In genomic region chr4:3174371-3175338, GRCh38 we compare ENCODE assay signal across 23 cellular contexts.
A peak's percentile ranks its signal among the peaks of the same experiment; 100 is the strongest.
DNase-seq lines count a peak whose midpoint lies in the region; ATAC-seq, FAIRE-seq and TF ChIP-seq lines count a peak whose summit lies in the region.
"Had no signal": no experiment of that assay in that cellular context is flagged by ENCODE, and none has a peak within 500 bp of the region (broad histone marks: within the 10 kb centered on the region; RNA-seq: fewer than 3 reads in every experiment).

No MANE protein-coding gene starts in this region.

- H4K20me1 ChIP-seq in K562 (replicated peaks; ENCODE audit: control insufficient read depth, insufficient read depth, low read length): no peaks in the 10 kb centered on the region

- peak overlapping the region; percentile 28 for H3K4me3 Mint-ChIP-seq in natural killer cell treated with Interleukin-12 subunit alpha and Interleukin-12 subunit beta and Interleukin-15 and Interleukin-18, amount 100 ng/mL, for 72 hours
- no peak overlapping the region for H3K4me3 Mint-ChIP-seq in endothelial cell (ENCODE audit: unreplicated experiment)
- H3K4me3 Mint-ChIP-seq: activated CD8-positive, alpha-beta T cell treated with anti-CD3 and anti-CD28 coated beads, Interleukin-2, amount 10 ng/mL, durations not matched to agents 7 days and 5 days; CD4-positive, alpha-beta memory T cell; stimulated activated naive CD8-positive, alpha-beta T cell treated with anti-CD3 and anti-CD28 coated beads, Interleukin-15, Interleukin-2, amounts not matched to agents 100 ng/mL and 50 ng/mL, for 24 hours had no signal

- WGBS in K562 (ENCODE audit: insufficient coverage, low coverage, missing lambda C conversion rate): 67% methylated on average over 12 of the region's 12 CpGs

- POLR2A ChIA-PET in K562 (lab: Yijun Ruan, JAX): interaction anchor here (0.5 to 0.6 kb wide), 2 partner anchors 106 to 1429 kb away, joined by 3 read pairs; no protein-coding TSS in a partner anchor

- no peaks in the 10 kb centered on the region for H3K9me3 ChIP-seq in K562 (replicated peaks; ENCODE audit: control insufficient read depth, insufficient read depth, low read depth, low read length)
- H3K9me3 ChIP-seq: tibial artery had no signal

- TF ChIP-seq RAD21 in K562 (CRISPR knock-in tag; conservative IDR thresholded peaks at IDR 0.05 in 1 of 2, IDR thresholded peaks at IDR 0.05 in 1 of 2): no peak

- H3K27me3 Mint-ChIP-seq in natural killer cell treated with Interleukin-12 subunit alpha and Interleukin-12 subunit beta and Interleukin-15 and Interleukin-18, amount 100 ng/mL, for 72 hours: no peaks in the 10 kb centered on the region
- no peaks in the 10 kb centered on the region for H3K27me3 Mint-ChIP-seq in endothelial cell (ENCODE audit: unreplicated experiment)
- H3K27me3 Mint-ChIP-seq: CD4-positive, alpha-beta memory T cell; stimulated activated naive CD8-positive, alpha-beta T cell treated with anti-CD3 and anti-CD28 coated beads, Interleukin-15, Interleukin-2, amounts not matched to agents 100 ng/mL and 50 ng/mL, for 24 hours had no signal

- H3K4me2 ChIP-seq in K562 (ENCODE audit: insufficient read depth, low read length): no peak overlapping the region

- no peaks in the 10 kb centered on the region for H3K9me3 Mint-ChIP-seq in natural killer cell treated with Interleukin-12 subunit alpha and Interleukin-12 subunit beta and Interleukin-15 and Interleukin-18, amount 100 ng/mL, for 72 hours
- H3K9me3 Mint-ChIP-seq in endothelial cell (ENCODE audit: unreplicated experiment): no peaks in the 10 kb centered on the region
- H3K9me3 Mint-ChIP-seq: CD4-positive, alpha-beta memory T cell; stimulated activated naive CD8-positive, alpha-beta T cell treated with anti-CD3 and anti-CD28 coated beads, Interleukin-15, Interleukin-2, amounts not matched to agents 100 ng/mL and 50 ng/mL, for 24 hours had no signal

- peaks cover 22 to 30% of the 10 kb centered on the region in 2 donors for H3K4me1 Mint-ChIP-seq in natural killer cell treated with Interleukin-12 subunit alpha and Interleukin-12 subunit beta and Interleukin-15 and Interleukin-18, amount 100 ng/mL, for 72 hours (ENCODE audit: low read depth in 2 of 2)
- peaks cover 2% of the 10 kb centered on the region for H3K4me1 Mint-ChIP-seq in endothelial cell (ENCODE audit: unreplicated experiment)

- no peaks in the 10 kb centered on the region for H3K79me2 ChIP-seq in K562 (ENCODE audit: control insufficient read depth, insufficient read depth, low read length)

- no peaks in the 10 kb centered on the region for H3K9me1 ChIP-seq in K562 (ENCODE audit: control insufficient read depth, insufficient read depth, low read length)

- peak; percentile 43 for DNase-seq in NCI-H1092 treated with DMSO at 0.1 percent for 48 hours (lab: John Stamatoyannopoulos, UW)
- DNase-seq in NCI-H1436 (lab: John Stamatoyannopoulos, UW): peak; percentile 39
- no peak for DNase-seq in K562 (ENCODE audit: extremely low read depth in 1 of 4, low spot score in 3 of 4)
- DNase-seq in natural killer cell treated with Interleukin-12 subunit alpha and Interleukin-12 subunit beta and Interleukin-15 and Interleukin-18, amount 100 ng/mL, for 72 hours (ENCODE audit: low spot score): no peak
- DNase-seq in endothelial cell (ENCODE audit: low spot score): no peak
- DNase-seq in C1 segment of cervical spinal cord (lab: John Stamatoyannopoulos, UW): no peak
- DNase-seq: activated CD4-positive, CD25-positive, alpha-beta regulatory T cell treated with anti-CD3 and anti-CD28 coated beads, Interleukin-2, amount 50 U/mL, for 72 hours; activated CD8-positive, alpha-beta T cell treated with anti-CD3 and anti-CD28 coated beads, Interleukin-2, amount 10 ng/mL, durations not matched to agents 7 days and 5 days; CD4-positive, alpha-beta memory T cell; dermis blood vessel endothelial cell; head of caudate nucleus; midbrain; MM.1S; NCI-H2081; NCI-H748 treated with DMSO at 0.1 percent for 48 hours; nucleus accumbens; stimulated activated CD4-positive, alpha-beta T cell treated with anti-CD3 and anti-CD28 coated beads, Interleukin-4, amount 100 ng/mL, for 4 hours; tibial artery had no signal

- H3K27me3 ChIP-seq in K562 (ENCODE audit: control insufficient read depth in 2 of 2, insufficient read depth in 2 of 2, low read length in 2 of 2): no peaks in the 10 kb centered on the region
- H3K27me3 ChIP-seq: tibial artery had no signal

- intact Hi-C loops in K562 (cut with micrococcal nuclease): no loop called here

- TF ChIP-seq EP300 in K562 (IDR thresholded peaks at IDR 0.05; ENCODE audit: low read length): no peak

- in situ Hi-C loops in K562 (cut with MboI): no loop called here

- FAIRE-seq in K562 (lab: Jason Lieb, UNC): peak; percentile 59
- FAIRE-seq: GM12878, TTC549 had no signal

- no peak overlapping the region for H3K4me3 ChIP-seq in K562
- H3K4me3 ChIP-seq: GM12878, tibial artery had no signal

- peaks cover 34% of the 10 kb centered on the region for H3K36me3 Mint-ChIP-seq in natural killer cell treated with Interleukin-12 subunit alpha and Interleukin-12 subunit beta and Interleukin-15 and Interleukin-18, amount 100 ng/mL, for 72 hours
- H3K36me3 Mint-ChIP-seq in endothelial cell (ENCODE audit: low read depth, unreplicated experiment): peaks cover 42% of the 10 kb centered on the region

- TF ChIP-seq CTCF in K562 (IDR thresholded peaks at IDR 0.05 in 2 of 3, conservative IDR thresholded peaks at IDR 0.05 in 1 of 3; ENCODE audit: insufficient read depth in 2 of 3, low read depth in 1 of 3, low read length in 3 of 3) (0 out of 6 replicates have a peak, but pooled peaks of 1 of the 3 experiments have one; percentile 3), endothelial cell (IDR thresholded peaks at IDR 0.05; ENCODE audit: unreplicated experiment) (no peak)

- no peak overlapping the region for H3K9ac ChIP-seq in K562 (ENCODE audit: insufficient read depth in 1 of 2, low read depth in 2 of 2, low read length in 2 of 2)

- H3K27ac Mint-ChIP-seq in natural killer cell treated with Interleukin-12 subunit alpha and Interleukin-12 subunit beta and Interleukin-15 and Interleukin-18, amount 100 ng/mL, for 72 hours: peak overlapping the region in 1 of 2 donors; percentile 7
- H3K27ac Mint-ChIP-seq in endothelial cell (ENCODE audit: unreplicated experiment): no peak overlapping the region
- H3K27ac Mint-ChIP-seq: activated CD8-positive, alpha-beta T cell treated with anti-CD3 and anti-CD28 coated beads, Interleukin-2, amount 10 ng/mL, durations not matched to agents 7 days and 5 days; CD4-positive, alpha-beta memory T cell; stimulated activated naive CD8-positive, alpha-beta T cell treated with anti-CD3 and anti-CD28 coated beads, Interleukin-15, Interleukin-2, amounts not matched to agents 100 ng/mL and 50 ng/mL, for 24 hours had no signal

- ATAC-seq in K562 (no peak), GM18505 (IDR thresholded peaks at IDR 0.05; ENCODE audit: unreplicated experiment) (no peak)
- ATAC-seq in natural killer cell treated with Interleukin-12 subunit alpha and Interleukin-12 subunit beta and Interleukin-15 and Interleukin-18, amount 100 ng/mL, for 72 hours: peak; percentile 70 to 79
- ATAC-seq: activated CD8-positive, alpha-beta T cell treated with anti-CD3 and anti-CD28 coated beads, Interleukin-2, amount 10 ng/mL, durations not matched to agents 7 days and 5 days; GM12878; left lobe of liver had no signal

- H2AFZ ChIP-seq in K562 (ENCODE audit: low read depth, low read length): no peak overlapping the region

- no peak for TF ChIP-seq POLR2A in K562 (conservative IDR thresholded peaks at IDR 0.05)
- TF ChIP-seq POLR2A in GM18505 (IDR thresholded peaks at IDR 0.05; ENCODE audit: borderline replicate concordance, extremely low read depth, insufficient read depth, insufficient read length): no peak

- no TSS peak for BruUV-seq in K562 (replicated peaks; lab: Mats Ljungman, UMichigan)

- H3K36me3 ChIP-seq in K562 (ENCODE audit: control insufficient read depth, insufficient read depth, low read length): peaks cover 35% of the 10 kb centered on the region; the same call in 2 of the 3 replicates

- no peak overlapping the region for H3K27ac ChIP-seq in K562 (ENCODE audit: extremely low read depth, low read depth, low read length)
- H3K27ac ChIP-seq: tibial artery had no signal

- H3K4me1 ChIP-seq in K562 (replicated peaks in 1 of 2; ENCODE audit: control insufficient read depth in 2 of 2, insufficient read depth in 2 of 2, low read length in 2 of 2): no peaks in the 10 kb centered on the region
- H3K4me1 ChIP-seq: tibial artery had no signal

- CTCF ChIA-PET in K562 (lab: Yijun Ruan, JAX; ENCODE audit: low intra/inter-chr PET ratio): no interaction called here

TF ChIP-seq in K562, 482 proteins besides CTCF, POLR2A, EP300 and RAD21:
- TF ChIP-seq TRIM24 (IDR thresholded peaks at IDR 0.05) (no peak), ZNF134 (CRISPR knock-in tag; conservative IDR thresholded peaks at IDR 0.05) (peak; percentile 52), ZC3H11A (IDR thresholded peaks at IDR 0.05; ENCODE audit: low read depth, low read length) (no peak)

Comparison
In these comparisons a context has a peak if more than half of its experiments do, and no peak if none do; other contexts are left out.
1. DNase-seq: peak in NCI-H1092 treated with DMSO at 0.1 percent for 48 hours (single experiment) and NCI-H1436 (single experiment); none in K562 (0 of 4), natural killer cell treated with Interleukin-12 subunit alpha and Interleukin-12 subunit beta and Interleukin-15 and Interleukin-18, amount 100 ng/mL, for 72 hours (single experiment), endothelial cell (single experiment) and C1 segment of cervical spinal cord (0 of 14).
2. ATAC-seq: peak in natural killer cell treated with Interleukin-12 subunit alpha and Interleukin-12 subunit beta and Interleukin-15 and Interleukin-18, amount 100 ng/mL, for 72 hours (2 of 2); none in K562 (single experiment) and GM18505 (single experiment).